1 cellular context compared by ENCODE assay signal in the genomic region with DNA sequence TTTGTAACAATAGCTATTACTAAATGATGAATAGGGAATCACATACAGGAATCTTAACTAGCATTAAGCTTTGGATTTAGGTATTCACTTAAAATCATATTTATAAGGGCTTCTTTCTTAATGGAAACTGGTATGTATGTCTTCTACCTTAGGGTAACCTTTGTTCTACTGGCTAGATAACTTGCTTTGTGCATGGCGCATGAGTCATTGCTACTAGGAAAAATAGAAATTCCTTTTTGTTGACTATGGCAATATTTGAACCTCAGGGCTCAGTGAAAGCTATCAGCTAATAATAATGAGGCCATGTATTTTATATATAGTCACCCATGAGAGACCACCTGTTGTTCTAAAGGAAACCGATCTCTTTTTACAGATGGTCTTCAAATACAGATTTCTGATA.
A peak's percentile ranks its signal among the peaks of the same experiment; 100 is the strongest.
TF ChIP-seq lines count a peak whose summit lies in the region.

No MANE protein-coding gene starts in this region.

TF ChIP-seq in HepG2, 621 proteins besides CTCF, POLR2A, EP300 and RAD21 (continued from another document):
- no peak for TF ChIP-seq ARID4A (CRISPR knock-in tag; IDR thresholded peaks at IDR 0.05; ENCODE audit: borderline replicate concordance)
- TF ChIP-seq, protein P1, sequence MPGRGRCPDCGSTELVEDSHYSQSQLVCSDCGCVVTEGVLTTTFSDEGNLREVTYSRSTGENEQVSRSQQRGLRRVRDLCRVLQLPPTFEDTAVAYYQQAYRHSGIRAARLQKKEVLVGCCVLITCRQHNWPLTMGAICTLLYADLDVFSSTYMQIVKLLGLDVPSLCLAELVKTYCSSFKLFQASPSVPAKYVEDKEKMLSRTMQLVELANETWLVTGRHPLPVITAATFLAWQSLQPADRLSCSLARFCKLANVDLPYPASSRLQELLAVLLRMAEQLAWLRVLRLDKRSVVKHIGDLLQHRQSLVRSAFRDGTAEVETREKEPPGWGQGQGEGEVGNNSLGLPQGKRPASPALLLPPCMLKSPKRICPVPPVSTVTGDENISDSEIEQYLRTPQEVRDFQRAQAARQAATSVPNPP (CRISPR knock-in tag; IDR thresholded peaks at IDR 0.05), result no peak
- no peak for TF ChIP-seq ZNF431 (CRISPR knock-in tag; IDR thresholded peaks at IDR 0.05; ENCODE audit: borderline replicate concordance, low read depth)
- no peak for TF ChIP-seq ATF7-NPFF (CRISPR knock-in tag; IDR thresholded peaks at IDR 0.05; ENCODE audit: low read depth)
- no peak for TF ChIP-seq CREB1 (IDR thresholded peaks at IDR 0.05)
- TF ChIP-seq CREB1 (CRISPR knock-in tag; IDR thresholded peaks at IDR 0.05), result 0 out of 2 replicates have a peak, but pooled peaks have one; percentile 22
- TF ChIP-seq JUND (CRISPR knock-in tag; IDR thresholded peaks at IDR 0.05), result no peak
- TF ChIP-seq TAF15 (IDR thresholded peaks at IDR 0.05; ENCODE audit: low read depth, low read length, poor library complexity, severe bottlenecking), result no peak
- no peak for TF ChIP-seq ZKSCAN8 (CRISPR knock-in tag; IDR thresholded peaks at IDR 0.05; ENCODE audit: borderline replicate concordance)
- no peak for TF ChIP-seq GMEB2 (CRISPR knock-in tag; IDR thresholded peaks at IDR 0.05; ENCODE audit: low read depth)
- peak; percentile 28; the same call in 1 of the 2 replicates for TF ChIP-seq FOSL2 (CRISPR knock-in tag; IDR thresholded peaks at IDR 0.05)
- TF ChIP-seq STAG1 (CRISPR knock-in tag; IDR thresholded peaks at IDR 0.05), result no peak
- TF ChIP-seq ZBTB3 (CRISPR knock-in tag; IDR thresholded peaks at IDR 0.05; ENCODE audit: borderline replicate concordance, low read depth), result no peak
- no peak for TF ChIP-seq ZNF570 (CRISPR knock-in tag; IDR thresholded peaks at IDR 0.05; ENCODE audit: borderline replicate concordance)
- TF ChIP-seq, protein P2, sequence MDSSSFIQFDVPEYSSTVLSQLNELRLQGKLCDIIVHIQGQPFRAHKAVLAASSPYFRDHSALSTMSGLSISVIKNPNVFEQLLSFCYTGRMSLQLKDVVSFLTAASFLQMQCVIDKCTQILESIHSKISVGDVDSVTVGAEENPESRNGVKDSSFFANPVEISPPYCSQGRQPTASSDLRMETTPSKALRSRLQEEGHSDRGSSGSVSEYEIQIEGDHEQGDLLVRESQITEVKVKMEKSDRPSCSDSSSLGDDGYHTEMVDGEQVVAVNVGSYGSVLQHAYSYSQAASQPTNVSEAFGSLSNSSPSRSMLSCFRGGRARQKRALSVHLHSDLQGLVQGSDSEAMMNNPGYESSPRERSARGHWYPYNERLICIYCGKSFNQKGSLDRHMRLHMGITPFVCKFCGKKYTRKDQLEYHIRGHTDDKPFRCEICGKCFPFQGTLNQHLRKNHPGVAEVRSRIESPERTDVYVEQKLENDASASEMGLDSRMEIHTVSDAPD (CRISPR knock-in tag; IDR thresholded peaks at IDR 0.05), result no peak
- TF ChIP-seq HES4 (CRISPR knock-in tag; IDR thresholded peaks at IDR 0.05; ENCODE audit: borderline replicate concordance), result no peak
- no peak for TF ChIP-seq ZNF331 (CRISPR knock-in tag; IDR thresholded peaks at IDR 0.05)
- peak; percentile 92 for TF ChIP-seq PPARG (CRISPR knock-in tag; conservative IDR thresholded peaks at IDR 0.05)
- no peak for TF ChIP-seq GFI1 (CRISPR knock-in tag; IDR thresholded peaks at IDR 0.05; ENCODE audit: borderline replicate concordance)
- no peak for TF ChIP-seq CCDC6 (CRISPR knock-in tag; IDR thresholded peaks at IDR 0.05)
- peak; percentile 78; the same call in 1 of the 2 replicates for TF ChIP-seq HOMEZ (CRISPR knock-in tag; IDR thresholded peaks at IDR 0.05; ENCODE audit: low read depth)
- TF ChIP-seq POLR2AphosphoS2 (IDR thresholded peaks at IDR 0.05; ENCODE audit: low read depth, low read length), result no peak
- TF ChIP-seq, protein P3, sequence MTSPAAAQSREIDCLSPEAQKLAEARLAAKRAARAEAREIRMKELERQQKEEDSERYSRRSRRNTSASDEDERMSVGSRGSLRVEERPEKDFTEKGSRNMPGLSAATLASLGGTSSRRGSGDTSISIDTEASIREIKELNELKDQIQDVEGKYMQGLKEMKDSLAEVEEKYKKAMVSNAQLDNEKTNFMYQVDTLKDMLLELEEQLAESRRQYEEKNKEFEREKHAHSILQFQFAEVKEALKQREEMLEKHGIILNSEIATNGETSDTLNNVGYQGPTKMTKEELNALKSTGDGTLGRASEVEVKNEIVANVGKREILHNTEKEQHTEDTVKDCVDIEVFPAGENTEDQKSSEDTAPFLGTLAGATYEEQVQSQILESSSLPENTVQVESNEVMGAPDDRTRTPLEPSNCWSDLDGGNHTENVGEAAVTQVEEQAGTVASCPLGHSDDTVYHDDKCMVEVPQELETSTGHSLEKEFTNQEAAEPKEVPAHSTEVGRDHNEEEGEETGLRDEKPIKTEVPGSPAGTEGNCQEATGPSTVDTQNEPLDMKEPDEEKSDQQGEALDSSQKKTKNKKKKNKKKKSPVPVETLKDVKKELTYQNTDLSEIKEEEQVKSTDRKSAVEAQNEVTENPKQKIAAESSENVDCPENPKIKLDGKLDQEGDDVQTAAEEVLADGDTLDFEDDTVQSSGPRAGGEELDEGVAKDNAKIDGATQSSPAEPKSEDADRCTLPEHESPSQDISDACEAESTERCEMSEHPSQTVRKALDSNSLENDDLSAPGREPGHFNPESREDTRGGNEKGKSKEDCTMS (CRISPR knock-in tag; conservative IDR thresholded peaks at IDR 0.05), result no peak
- peak; percentile 75 to 86 for TF ChIP-seq MAFK (conservative IDR thresholded peaks at IDR 0.05 in 1 of 2, IDR thresholded peaks at IDR 0.05 in 1 of 2; ENCODE audit: low read length in 2 of 2)
- peak; percentile 71 for TF ChIP-seq MAFF (IDR thresholded peaks at IDR 0.05; ENCODE audit: low read depth, low read length)
- no peak for TF ChIP-seq ATF7 (IDR thresholded peaks at IDR 0.05)
- TF ChIP-seq ATF7 (CRISPR knock-in tag; IDR thresholded peaks at IDR 0.05), result no peak
- no peak for TF ChIP-seq SPEN (CRISPR knock-in tag; IDR thresholded peaks at IDR 0.05; ENCODE audit: low read depth)
- TF ChIP-seq NBN (conservative IDR thresholded peaks at IDR 0.05), result no peak
- TF ChIP-seq RXRB (CRISPR knock-in tag; IDR thresholded peaks at IDR 0.05; ENCODE audit: borderline replicate concordance), result peak; percentile 57; the same call in 1 of the 2 replicates
- TF ChIP-seq PAXIP1 (CRISPR knock-in tag; conservative IDR thresholded peaks at IDR 0.05), result no peak
- peak; percentile 60; the same call in 1 of the 2 replicates for TF ChIP-seq ZNF644 (CRISPR knock-in tag; IDR thresholded peaks at IDR 0.05; ENCODE audit: low read depth)
- no peak for TF ChIP-seq ZKSCAN5 (CRISPR knock-in tag; IDR thresholded peaks at IDR 0.05)
- TF ChIP-seq U2AF1 (optimal IDR thresholded peaks at IDR 0.05; ENCODE audit: low read depth, low read length), result no peak
- no peak for TF ChIP-seq CSRNP1 (CRISPR knock-in tag; IDR thresholded peaks at IDR 0.05)
- no peak for TF ChIP-seq ZNF598 (CRISPR knock-in tag; IDR thresholded peaks at IDR 0.05; ENCODE audit: borderline replicate concordance)
- TF ChIP-seq POLR2AphosphoS5 (IDR thresholded peaks at IDR 0.05; ENCODE audit: low read depth, low read length), result no peak
- no peak for TF ChIP-seq ZNF501 (CRISPR knock-in tag; IDR thresholded peaks at IDR 0.05)
- no peak for TF ChIP-seq KDM4B (CRISPR knock-in tag; IDR thresholded peaks at IDR 0.05)
